Comparison of ENCODE assay signal across 8 cellular contexts in the genomic region with DNA sequence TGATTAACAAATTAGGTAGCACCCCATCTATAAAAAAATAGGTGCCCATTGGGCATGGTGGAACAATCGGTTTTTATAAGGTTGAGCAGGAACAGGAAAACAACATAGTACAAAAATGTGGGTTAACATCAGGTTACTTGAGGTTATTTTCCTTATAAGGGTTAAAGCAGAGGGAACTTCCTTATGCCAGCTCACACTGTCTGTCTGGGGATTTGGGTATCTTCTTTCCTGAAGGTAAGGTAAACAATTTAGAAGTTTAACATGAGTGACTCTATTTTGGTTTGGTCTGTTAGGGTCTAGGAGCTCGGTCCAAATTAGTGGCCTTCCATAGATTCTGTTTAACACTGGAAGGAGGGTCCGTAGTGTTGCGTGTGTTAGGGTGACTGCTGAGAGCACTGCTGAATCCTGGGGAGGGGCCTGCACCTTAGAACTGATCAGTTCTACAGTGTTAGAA. TPM values are rescaled to one million over a fixed set of nuclear protein-coding genes. Genes with fewer than 3 reads are reported as not detected.
DNase-seq lines count a peak whose midpoint lies in the region; ATAC-seq and TF ChIP-seq lines count a peak whose summit lies in the region.

No MANE protein-coding gene starts in this region.

- intact Hi-C loops in OCI-LY7 (cut with micrococcal nuclease; ENCODE audit: unreplicated experiment): no loop called here

- peak overlapping the region; percentile 97 for H3K27ac Mint-ChIP-seq in activated T-cell treated with anti-CD3 and anti-CD28 coated beads, Interleukin-2, amount 50 U/mL, for 72 hours

- H3K79me2 ChIP-seq in OCI-LY7 (ENCODE audit: insufficient read depth, low read depth, low read length): peaks cover 100% of the 10 kb centered on the region

- peaks cover 17 to 44% of the 10 kb centered on the region in 2 donors for H3K36me3 Mint-ChIP-seq in activated T-cell treated with anti-CD3 and anti-CD28 coated beads, Interleukin-2, amount 50 U/mL, for 72 hours (ENCODE audit: insufficient read depth in 2 of 2)

- H3K4me3 Mint-ChIP-seq in activated T-cell treated with anti-CD3 and anti-CD28 coated beads, Interleukin-2, amount 50 U/mL, for 72 hours: peak overlapping the region; percentile 90 to 98

- H3K27me3 Mint-ChIP-seq in activated T-cell treated with anti-CD3 and anti-CD28 coated beads, Interleukin-2, amount 50 U/mL, for 72 hours (ENCODE audit: low read depth): no peaks in the 10 kb centered on the region

- H3K4me1 Mint-ChIP-seq in activated T-cell treated with anti-CD3 and anti-CD28 coated beads, Interleukin-2, amount 50 U/mL, for 72 hours (ENCODE audit: low read depth): peaks cover 92% of the 10 kb centered on the region

- CTCF ChIA-PET in OCI-LY7 (lab: Charles Lee; ENCODE audit: unreplicated experiment): no interaction called here

- peaks cover 90% of the 10 kb centered on the region for H3K36me3 ChIP-seq in OCI-LY7 (ENCODE audit: insufficient read depth, low read length)

- H3K4me2 ChIP-seq in OCI-LY7 (ENCODE audit: low read length): peak overlapping the region; percentile 27

- POLR2A ChIA-PET in OCI-LY7 (lab: Charles Lee): interaction anchor here (0.5 to 3.4 kb wide), 7 partner anchors 11 to 119 kb away, joined by 3 to 19 read pairs (median 5); no protein-coding TSS in a partner anchor

- no peak overlapping the region for H2AFZ ChIP-seq in OCI-LY7 (ENCODE audit: low read length)

- peaks cover 63% of the 10 kb centered on the region for H3K4me1 ChIP-seq in OCI-LY7 (ENCODE audit: insufficient read depth, low read length, poor library complexity, severe bottlenecking)

- 0 out of 2 replicates have a peak, but pooled peaks cover 5% of the 10 kb centered on the region for H4K20me1 ChIP-seq in OCI-LY7 (ENCODE audit: insufficient read depth, low read length)

- peak overlapping the region; percentile 19 for H3K27ac ChIP-seq in OCI-LY7 (ENCODE audit: low read depth, low read length, poor library complexity, severe bottlenecking)
- peak overlapping the region in 18 of 21 experiments; percentile 28 to 96 (median 54) for H3K27ac ChIP-seq in skin epidermis

- no peaks in the 10 kb centered on the region for H3K9me3 Mint-ChIP-seq in activated T-cell treated with anti-CD3 and anti-CD28 coated beads, Interleukin-2, amount 50 U/mL, for 72 hours

- no peak for TF ChIP-seq CTCF in OCI-LY7 (conservative IDR thresholded peaks at IDR 0.05; ENCODE audit: low read length)
- TF ChIP-seq CTCF in epithelial cell of proximal tubule (conservative IDR thresholded peaks at IDR 0.05; ENCODE audit: low read depth, low read length): no peak

- ATAC-seq in activated T-cell treated with anti-CD3 and anti-CD28 coated beads, Interleukin-2, amount 50 U/mL, for 72 hours (replicated peaks in 1 of 2): peak; percentile 63 to 64
- no peak for ATAC-seq in GM19324 (IDR thresholded peaks at IDR 0.05; ENCODE audit: low FRiP score, unreplicated experiment)

- H3K9me3 ChIP-seq in OCI-LY7 (ENCODE audit: low read length): no peaks in the 10 kb centered on the region

- BruUV-seq in OCI-LY7 (replicated peaks; lab: Mats Ljungman, UMichigan): no TSS peak

- DNase-seq in activated T-cell treated with anti-CD3 and anti-CD28 coated beads, Interleukin-2, amount 50 U/mL, for 72 hours: peak in 1 of 2 donors; percentile 27
- DNase-seq in activated T-cell treated with anti-CD3 and anti-CD28 coated beads, Interleukin-2, amount 50 U/mL, for 1 hour: no peak
- DNase-seq in OCI-LY7 (ENCODE audit: low spot score): no peak
- no peak for DNase-seq in epithelial cell of proximal tubule (ENCODE audit: low read depth)
- DNase-seq in NCI-H1694 treated with DMSO at 0.1 percent for 48 hours (lab: John Stamatoyannopoulos, UW): no peak
- DNase-seq in DMS79 (lab: John Stamatoyannopoulos, UW): no peak

- H3K4me3 ChIP-seq in OCI-LY7 (ENCODE audit: low read depth, low read length, poor library complexity, severe bottlenecking) (no peak overlapping the region), epithelial cell of proximal tubule (ENCODE audit: low read depth, low read length) (peak overlapping the region; percentile 21), skin epidermis (no peak overlapping the region)

- no peaks in the 10 kb centered on the region for H3K9me2 ChIP-seq in OCI-LY7 (ENCODE audit: insufficient read depth, low read length)

RNA-seq across cellular contexts. Expression of a gene that starts 14.7 kb away (rescaled TPM):
- total RNA-seq in activated T-cell treated with anti-CD3 and anti-CD28 coated beads, Interleukin-2, amount 50 U/mL, for 72 hours: 100 to 1,000 TPM; 208 to 246 TPM
- 133 and 169 TPM in 2 replicates for total RNA-seq in OCI-LY7 (2014; rRNA removed; shearing (Covaris generic))
- 213 and 259 TPM in 2 replicates for total RNA-seq in OCI-LY7 (2022)
- 19.5 and 26.5 TPM in 2 replicates for total RNA-seq in epithelial cell of proximal tubule
